In the genomic region with DNA sequence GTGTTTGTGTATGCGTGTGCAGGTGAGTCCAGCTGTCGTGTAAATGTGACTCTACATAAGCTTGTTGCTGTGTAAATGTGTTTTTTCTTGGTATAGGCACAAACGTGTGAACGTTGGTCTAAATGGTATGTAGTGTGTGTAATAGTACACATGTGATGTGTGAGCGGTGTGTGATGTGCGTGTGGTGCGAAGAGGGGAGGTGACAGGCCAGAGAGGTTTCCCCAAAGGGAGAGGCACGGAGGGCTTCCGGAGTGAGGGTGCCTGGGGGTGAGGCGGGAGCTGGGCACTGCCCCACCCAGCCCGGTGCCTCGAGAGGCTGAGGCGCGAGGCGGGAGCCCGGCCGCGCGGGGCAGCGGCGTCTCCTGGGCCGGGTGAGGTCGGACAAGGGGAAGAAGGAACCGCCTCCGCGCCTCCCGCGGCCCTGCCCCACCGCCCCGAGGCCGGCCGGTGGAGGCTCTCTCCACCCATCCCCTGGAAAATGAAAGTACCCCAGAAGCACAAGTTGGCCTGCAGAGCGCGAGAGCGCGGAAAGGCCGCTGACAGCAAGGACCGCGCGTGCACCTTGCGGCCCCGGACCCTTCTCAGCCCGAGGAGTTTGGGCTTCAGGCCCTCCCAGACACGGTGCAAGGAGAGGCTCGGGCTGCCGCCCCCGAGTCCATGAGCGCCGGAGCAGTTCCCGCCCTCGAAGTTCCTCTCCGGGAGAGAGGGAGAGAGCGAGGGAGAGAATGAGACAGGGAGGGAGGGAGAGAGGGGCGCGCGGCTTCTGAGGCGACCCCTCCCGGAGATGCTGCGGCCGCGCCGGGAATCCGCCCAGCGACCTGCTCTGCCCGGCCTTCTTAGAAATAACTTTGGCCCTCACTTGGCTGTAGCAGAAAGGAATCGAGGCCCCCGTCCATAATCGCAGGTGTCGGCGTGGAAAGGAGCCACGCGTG, we compare ENCODE assay signal across 1 cellular context.
TF ChIP-seq lines count a peak whose summit lies in the region.

No MANE protein-coding gene starts in this region.

TF ChIP-seq in HepG2, 621 proteins besides CTCF, POLR2A, EP300 and RAD21 (continued from another document and continues in another):
- no peak for TF ChIP-seq ZNF138 (CRISPR knock-in tag; IDR thresholded peaks at IDR 0.05; ENCODE audit: low read depth)
- TF ChIP-seq, protein P1, sequence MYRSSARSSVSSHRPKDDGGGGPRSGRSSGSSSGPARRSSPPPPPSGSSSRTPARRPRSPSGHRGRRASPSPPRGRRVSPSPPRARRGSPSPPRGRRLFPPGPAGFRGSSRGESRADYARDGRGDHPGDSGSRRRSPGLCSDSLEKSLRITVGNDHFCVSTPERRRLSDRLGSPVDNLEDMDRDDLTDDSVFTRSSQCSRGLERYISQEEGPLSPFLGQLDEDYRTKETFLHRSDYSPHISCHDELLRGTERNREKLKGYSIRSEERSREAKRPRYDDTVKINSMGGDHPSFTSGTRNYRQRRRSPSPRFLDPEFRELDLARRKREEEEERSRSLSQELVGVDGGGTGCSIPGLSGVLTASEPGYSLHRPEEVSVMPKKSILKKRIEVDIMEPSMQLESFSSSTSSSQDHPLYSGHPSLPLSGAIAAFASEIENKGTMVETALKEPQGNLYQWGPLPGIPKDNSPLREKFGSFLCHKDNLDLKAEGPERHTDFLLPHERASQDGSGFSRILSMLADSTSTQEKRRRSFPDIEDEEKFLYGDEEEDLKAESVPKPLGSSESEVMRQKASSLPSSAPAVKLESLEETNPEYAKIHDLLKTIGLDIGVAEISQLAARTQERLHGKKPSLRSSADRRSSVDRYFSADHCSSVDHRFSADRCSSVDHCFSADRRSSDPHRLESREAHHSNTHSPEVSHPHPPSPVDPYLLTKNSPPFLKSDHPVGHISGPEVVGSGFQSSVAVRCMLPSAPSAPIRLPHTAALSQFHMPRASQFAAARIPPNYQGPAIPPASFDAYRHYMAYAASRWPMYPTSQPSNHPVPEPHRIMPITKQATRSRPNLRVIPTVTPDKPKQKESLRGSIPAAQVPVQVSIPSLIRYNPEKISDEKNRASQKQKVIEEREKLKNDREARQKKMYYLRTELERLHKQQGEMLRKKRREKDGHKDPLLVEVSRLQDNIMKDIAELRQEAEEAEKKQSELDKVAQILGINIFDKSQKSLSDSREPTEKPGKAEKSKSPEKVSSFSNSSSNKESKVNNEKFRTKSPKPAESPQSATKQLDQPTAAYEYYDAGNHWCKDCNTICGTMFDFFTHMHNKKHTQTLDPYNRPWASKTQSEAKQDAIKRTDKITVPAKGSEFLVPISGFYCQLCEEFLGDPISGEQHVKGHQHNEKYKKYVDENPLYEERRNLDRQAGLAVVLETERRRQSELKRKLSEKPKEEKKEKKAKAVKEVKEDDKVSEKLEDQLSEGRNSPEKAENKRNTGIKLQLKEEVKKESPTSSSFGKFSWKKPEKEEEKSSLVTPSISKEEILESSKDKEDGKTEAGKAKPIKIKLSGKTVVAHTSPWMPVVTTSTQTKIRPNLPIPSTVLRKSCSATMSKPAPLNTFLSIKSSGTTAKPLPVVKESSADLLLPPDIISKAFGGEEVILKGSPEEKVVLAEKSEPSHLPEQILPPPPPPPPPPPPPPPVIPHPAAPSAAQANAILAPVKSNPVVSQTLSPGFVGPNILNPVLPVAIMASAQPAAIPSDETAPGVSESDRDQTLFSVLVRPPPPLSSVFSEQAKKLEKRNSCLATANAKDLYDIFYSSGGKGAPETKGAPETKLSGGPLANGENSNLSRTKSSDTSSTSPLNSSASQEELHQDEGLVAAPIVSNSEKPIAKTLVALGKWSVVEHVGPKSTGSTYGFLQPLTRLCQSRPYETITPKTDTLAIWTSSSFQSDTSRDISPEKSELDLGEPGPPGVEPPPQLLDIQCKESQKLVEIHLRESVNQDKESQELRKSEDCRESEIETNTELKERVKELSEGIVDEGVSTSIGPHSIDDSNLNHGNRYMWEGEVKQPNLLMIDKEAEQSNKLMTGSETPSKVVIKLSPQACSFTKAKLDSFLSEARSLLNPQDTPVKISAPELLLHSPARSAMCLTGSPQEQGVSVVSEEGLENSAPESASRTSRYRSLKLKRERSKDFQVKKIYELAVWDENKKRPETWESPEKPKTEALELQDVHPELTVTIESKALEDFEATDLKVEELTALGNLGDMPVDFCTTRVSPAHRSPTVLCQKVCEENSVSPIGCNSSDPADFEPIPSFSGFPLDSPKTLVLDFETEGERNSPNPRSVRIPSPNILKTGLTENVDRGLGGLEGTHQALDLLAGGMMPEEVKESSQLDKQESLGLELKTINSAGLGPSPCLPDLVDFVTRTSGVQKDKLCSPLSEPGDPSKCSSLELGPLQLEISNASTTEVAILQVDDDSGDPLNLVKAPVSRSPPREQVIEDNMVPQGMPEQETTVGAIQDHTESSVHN (CRISPR knock-in tag; IDR thresholded peaks at IDR 0.05) = no peak
- TF ChIP-seq BRCA1 (CRISPR knock-in tag; IDR thresholded peaks at IDR 0.05) = no peak
- TF ChIP-seq SNRNP70 (IDR thresholded peaks at IDR 0.05; ENCODE audit: low read depth, low read length) = no peak
- TF ChIP-seq DNMT1 (CRISPR knock-in tag; IDR thresholded peaks at IDR 0.05) = no peak
- TF ChIP-seq TAF1 (CRISPR knock-in tag; IDR thresholded peaks at IDR 0.05) = no peak
- no peak for TF ChIP-seq SNAPC2 (CRISPR knock-in tag; IDR thresholded peaks at IDR 0.05)
- peak; percentile 33; the same call in 1 of the 2 replicates for TF ChIP-seq ZNF768 (CRISPR knock-in tag; IDR thresholded peaks at IDR 0.05)
- no peak for TF ChIP-seq HNRNPUL1 (IDR thresholded peaks at IDR 0.05; ENCODE audit: low read depth, low read length)
- no peak for TF ChIP-seq NCOA5 (CRISPR knock-in tag; IDR thresholded peaks at IDR 0.05)
- no peak for TF ChIP-seq ZKSCAN1 (IDR thresholded peaks at IDR 0.05; ENCODE audit: low read length)
- TF ChIP-seq GABPB1 (CRISPR knock-in tag; IDR thresholded peaks at IDR 0.05) = peak; percentile 22; the same call in 1 of the 2 replicates
- TF ChIP-seq, protein P2, sequence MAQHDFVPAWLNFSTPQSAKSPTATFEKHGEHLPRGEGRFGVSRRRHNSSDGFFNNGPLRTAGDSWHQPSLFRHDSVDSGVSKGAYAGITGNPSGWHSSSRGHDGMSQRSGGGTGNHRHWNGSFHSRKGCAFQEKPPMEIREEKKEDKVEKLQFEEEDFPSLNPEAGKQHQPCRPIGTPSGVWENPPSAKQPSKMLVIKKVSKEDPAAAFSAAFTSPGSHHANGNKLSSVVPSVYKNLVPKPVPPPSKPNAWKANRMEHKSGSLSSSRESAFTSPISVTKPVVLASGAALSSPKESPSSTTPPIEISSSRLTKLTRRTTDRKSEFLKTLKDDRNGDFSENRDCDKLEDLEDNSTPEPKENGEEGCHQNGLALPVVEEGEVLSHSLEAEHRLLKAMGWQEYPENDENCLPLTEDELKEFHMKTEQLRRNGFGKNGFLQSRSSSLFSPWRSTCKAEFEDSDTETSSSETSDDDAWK (CRISPR knock-in tag; IDR thresholded peaks at IDR 0.05) = no peak
- TF ChIP-seq KLF9 (CRISPR knock-in tag; IDR thresholded peaks at IDR 0.05; ENCODE audit: low read depth) = no peak
- no peak for TF ChIP-seq ZFP37 (CRISPR knock-in tag; IDR thresholded peaks at IDR 0.05; ENCODE audit: borderline replicate concordance)
- TF ChIP-seq, protein P3, sequence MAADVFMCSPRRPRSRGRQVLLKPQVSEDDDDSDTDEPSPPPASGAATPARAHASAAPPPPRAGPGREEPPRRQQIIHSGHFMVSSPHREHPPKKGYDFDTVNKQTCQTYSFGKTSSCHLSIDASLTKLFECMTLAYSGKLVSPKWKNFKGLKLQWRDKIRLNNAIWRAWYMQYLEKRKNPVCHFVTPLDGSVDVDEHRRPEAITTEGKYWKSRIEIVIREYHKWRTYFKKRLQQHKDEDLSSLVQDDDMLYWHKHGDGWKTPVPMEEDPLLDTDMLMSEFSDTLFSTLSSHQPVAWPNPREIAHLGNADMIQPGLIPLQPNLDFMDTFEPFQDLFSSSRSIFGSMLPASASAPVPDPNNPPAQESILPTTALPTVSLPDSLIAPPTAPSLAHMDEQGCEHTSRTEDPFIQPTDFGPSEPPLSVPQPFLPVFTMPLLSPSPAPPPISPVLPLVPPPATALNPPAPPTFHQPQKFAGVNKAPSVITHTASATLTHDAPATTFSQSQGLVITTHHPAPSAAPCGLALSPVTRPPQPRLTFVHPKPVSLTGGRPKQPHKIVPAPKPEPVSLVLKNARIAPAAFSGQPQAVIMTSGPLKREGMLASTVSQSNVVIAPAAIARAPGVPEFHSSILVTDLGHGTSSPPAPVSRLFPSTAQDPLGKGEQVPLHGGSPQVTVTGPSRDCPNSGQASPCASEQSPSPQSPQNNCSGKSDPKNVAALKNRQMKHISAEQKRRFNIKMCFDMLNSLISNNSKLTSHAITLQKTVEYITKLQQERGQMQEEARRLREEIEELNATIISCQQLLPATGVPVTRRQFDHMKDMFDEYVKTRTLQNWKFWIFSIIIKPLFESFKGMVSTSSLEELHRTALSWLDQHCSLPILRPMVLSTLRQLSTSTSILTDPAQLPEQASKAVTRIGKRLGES (CRISPR knock-in tag; IDR thresholded peaks at IDR 0.05; ENCODE audit: borderline replicate concordance) = no peak
- TF ChIP-seq MEIS2 (CRISPR knock-in tag; IDR thresholded peaks at IDR 0.05) = no peak
- no peak; the same call in 1 of the 2 replicates for TF ChIP-seq TBX2 (CRISPR knock-in tag; IDR thresholded peaks at IDR 0.05; ENCODE audit: borderline replicate concordance)
- TF ChIP-seq, protein P4, sequence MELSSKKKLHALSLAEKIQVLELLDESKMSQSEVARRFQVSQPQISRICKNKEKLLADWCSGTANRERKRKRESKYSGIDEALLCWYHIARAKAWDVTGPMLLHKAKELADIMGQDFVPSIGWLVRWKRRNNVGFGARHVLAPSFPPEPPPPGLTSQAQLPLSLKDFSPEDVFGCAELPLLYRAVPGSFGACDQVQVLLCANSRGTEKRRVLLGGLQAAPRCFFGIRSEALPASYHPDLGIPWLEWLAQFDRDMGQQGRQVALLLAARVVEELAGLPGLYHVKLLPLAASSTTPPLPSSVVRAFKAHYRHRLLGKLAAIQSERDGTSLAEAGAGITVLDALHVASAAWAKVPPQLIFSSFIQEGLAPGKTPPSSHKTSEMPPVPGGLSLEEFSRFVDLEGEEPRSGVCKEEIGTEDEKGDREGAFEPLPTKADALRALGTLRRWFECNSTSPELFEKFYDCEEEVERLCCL (CRISPR knock-in tag; IDR thresholded peaks at IDR 0.05; ENCODE audit: borderline replicate concordance) = no peak
- TF ChIP-seq ZNF816 (CRISPR knock-in tag; IDR thresholded peaks at IDR 0.05; ENCODE audit: borderline replicate concordance) = no peak
- TF ChIP-seq IKZF4 (CRISPR knock-in tag; IDR thresholded peaks at IDR 0.05; ENCODE audit: borderline replicate concordance, low read depth, not compliant biosample characterization) = no peak
- no peak for TF ChIP-seq POGZ (CRISPR knock-in tag; IDR thresholded peaks at IDR 0.05)
- TF ChIP-seq ASH2L (IDR thresholded peaks at IDR 0.05; ENCODE audit: insufficient read length, low read depth, low read length) = no peak
- TF ChIP-seq KMT2A (CRISPR knock-in tag; IDR thresholded peaks at IDR 0.05) = no peak
- TF ChIP-seq MBD4 (IDR thresholded peaks at IDR 0.05; ENCODE audit: borderline replicate concordance, low read length) = no peak
- 0 out of 2 replicates have a peak, but pooled peaks have one; percentile 39 for TF ChIP-seq GLI4 (CRISPR knock-in tag; IDR thresholded peaks at IDR 0.05; ENCODE audit: borderline replicate concordance)
- no peak for TF ChIP-seq RORA (CRISPR knock-in tag; IDR thresholded peaks at IDR 0.05)
- TF ChIP-seq ZNF782 (CRISPR knock-in tag; IDR thresholded peaks at IDR 0.05; ENCODE audit: borderline replicate concordance) = no peak
- TF ChIP-seq NFE2 (CRISPR knock-in tag; IDR thresholded peaks at IDR 0.05) = no peak
- TF ChIP-seq ETV5 (CRISPR knock-in tag; IDR thresholded peaks at IDR 0.05; ENCODE audit: borderline replicate concordance) = 0 out of 2 replicates have a peak, but pooled peaks have one; percentile 4
- TF ChIP-seq, protein P5, sequence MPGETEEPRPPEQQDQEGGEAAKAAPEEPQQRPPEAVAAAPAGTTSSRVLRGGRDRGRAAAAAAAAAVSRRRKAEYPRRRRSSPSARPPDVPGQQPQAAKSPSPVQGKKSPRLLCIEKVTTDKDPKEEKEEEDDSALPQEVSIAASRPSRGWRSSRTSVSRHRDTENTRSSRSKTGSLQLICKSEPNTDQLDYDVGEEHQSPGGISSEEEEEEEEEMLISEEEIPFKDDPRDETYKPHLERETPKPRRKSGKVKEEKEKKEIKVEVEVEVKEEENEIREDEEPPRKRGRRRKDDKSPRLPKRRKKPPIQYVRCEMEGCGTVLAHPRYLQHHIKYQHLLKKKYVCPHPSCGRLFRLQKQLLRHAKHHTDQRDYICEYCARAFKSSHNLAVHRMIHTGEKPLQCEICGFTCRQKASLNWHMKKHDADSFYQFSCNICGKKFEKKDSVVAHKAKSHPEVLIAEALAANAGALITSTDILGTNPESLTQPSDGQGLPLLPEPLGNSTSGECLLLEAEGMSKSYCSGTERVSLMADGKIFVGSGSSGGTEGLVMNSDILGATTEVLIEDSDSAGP (CRISPR knock-in tag; IDR thresholded peaks at IDR 0.05; ENCODE audit: borderline replicate concordance) = peak; percentile 31; the same call in 1 of the 2 replicates
- TF ChIP-seq, protein P6, sequence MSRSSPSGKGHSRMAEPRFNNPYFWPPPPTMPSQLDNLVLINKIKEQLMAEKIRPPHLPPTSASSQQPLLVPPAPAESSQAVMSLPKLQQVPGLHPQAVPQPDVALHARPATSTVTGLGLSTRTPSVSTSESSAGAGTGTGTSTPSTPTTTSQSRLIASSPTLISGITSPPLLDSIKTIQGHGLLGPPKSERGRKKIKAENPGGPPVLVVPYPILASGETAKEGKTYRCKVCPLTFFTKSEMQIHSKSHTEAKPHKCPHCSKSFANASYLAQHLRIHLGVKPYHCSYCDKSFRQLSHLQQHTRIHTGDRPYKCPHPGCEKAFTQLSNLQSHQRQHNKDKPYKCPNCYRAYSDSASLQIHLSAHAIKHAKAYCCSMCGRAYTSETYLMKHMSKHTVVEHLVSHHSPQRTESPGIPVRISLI (CRISPR knock-in tag; IDR thresholded peaks at IDR 0.05; ENCODE audit: borderline replicate concordance) = no peak
- TF ChIP-seq, protein P7, sequence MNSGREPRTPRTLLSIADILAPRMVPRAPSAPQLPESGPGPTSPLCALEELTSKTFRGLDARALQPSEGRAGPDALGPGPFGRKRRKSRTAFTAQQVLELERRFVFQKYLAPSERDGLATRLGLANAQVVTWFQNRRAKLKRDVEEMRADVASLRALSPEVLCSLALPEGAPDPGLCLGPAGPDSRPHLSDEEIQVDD (CRISPR knock-in tag; IDR thresholded peaks at IDR 0.05; ENCODE audit: borderline replicate concordance) = no peak
- no peak for TF ChIP-seq ZNF703 (CRISPR knock-in tag; IDR thresholded peaks at IDR 0.05; ENCODE audit: borderline replicate concordance)
- TF ChIP-seq ZNF720 (CRISPR knock-in tag; IDR thresholded peaks at IDR 0.05) = no peak
- TF ChIP-seq CBFB (CRISPR knock-in tag; IDR thresholded peaks at IDR 0.05) = no peak
- no peak for TF ChIP-seq ESRRA (CRISPR knock-in tag; IDR thresholded peaks at IDR 0.05; ENCODE audit: low read depth)
- TF ChIP-seq PTBP1 (IDR thresholded peaks at IDR 0.05; ENCODE audit: low read depth, low read length, poor library complexity, severe bottlenecking) = no peak
- TF ChIP-seq REL (CRISPR knock-in tag; conservative IDR thresholded peaks at IDR 0.05) = no peak
- 0 out of 2 replicates have a peak, but pooled peaks have one; percentile 28 for TF ChIP-seq ZMAT3 (CRISPR knock-in tag; conservative IDR thresholded peaks at IDR 0.05)
- TF ChIP-seq, protein P8, sequence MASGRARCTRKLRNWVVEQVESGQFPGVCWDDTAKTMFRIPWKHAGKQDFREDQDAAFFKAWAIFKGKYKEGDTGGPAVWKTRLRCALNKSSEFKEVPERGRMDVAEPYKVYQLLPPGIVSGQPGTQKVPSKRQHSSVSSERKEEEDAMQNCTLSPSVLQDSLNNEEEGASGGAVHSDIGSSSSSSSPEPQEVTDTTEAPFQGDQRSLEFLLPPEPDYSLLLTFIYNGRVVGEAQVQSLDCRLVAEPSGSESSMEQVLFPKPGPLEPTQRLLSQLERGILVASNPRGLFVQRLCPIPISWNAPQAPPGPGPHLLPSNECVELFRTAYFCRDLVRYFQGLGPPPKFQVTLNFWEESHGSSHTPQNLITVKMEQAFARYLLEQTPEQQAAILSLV (CRISPR knock-in tag; IDR thresholded peaks at IDR 0.05; ENCODE audit: borderline replicate concordance) = no peak
- TF ChIP-seq SRSF4 (IDR thresholded peaks at IDR 0.05; ENCODE audit: low read depth, low read length, poor library complexity, severe bottlenecking) = no peak
